20 cellular contexts compared by ENCODE assay signal in genomic region chr7:66379761-66380160, GRCh38.
DNase-seq lines count a peak whose midpoint lies in the region; ATAC-seq, FAIRE-seq and TF ChIP-seq lines count a peak whose summit lies in the region.
"Had no signal": no experiment of that assay in that cellular context is flagged by ENCODE, and none has a peak within 500 bp of the region (broad histone marks: within the 10 kb centered on the region; RNA-seq: fewer than 3 reads in every experiment).

No MANE protein-coding gene starts in this region.

- H3K36me3 ChIP-seq in bronchial epithelial cell (ENCODE audit: control insufficient read depth, insufficient read depth, low read length): peaks cover 2% of the 10 kb centered on the region
- H3K36me3 ChIP-seq: MG63, uterus had no signal

- TF ChIP-seq CTCF in bronchial epithelial cell (IDR thresholded peaks at IDR 0.05; ENCODE audit: insufficient read depth, low read length, severe bottlenecking): no peak

- no peaks in the 10 kb centered on the region for H3K27me3 ChIP-seq in bronchial epithelial cell (ENCODE audit: control insufficient read depth, insufficient read depth, low read length)
- H3K27me3 ChIP-seq: MG63, uterus had no signal

- peak; percentile 53 for DNase-seq in EH (ENCODE audit: low read depth)
- DNase-seq in MV-4-11 (lab: John Stamatoyannopoulos, UW): peak; percentile 30
- peak; percentile 86 for DNase-seq in bronchial epithelial cell (ENCODE audit: low read depth)
- DNase-seq in foreskin melanocyte: peak; percentile 11
- no peak for DNase-seq in posterior cingulate gyrus
- DNase-seq: activated CD4-positive, alpha-beta T cell treated with anti-CD3 and anti-CD28 coated beads, Interleukin-2, amount 50 U/mL, for 4 hours; activated naive CD8-positive, alpha-beta T cell treated with anti-CD3 and anti-CD28 coated beads for 36 hours; activated T-cell treated with anti-CD3 and anti-CD28 coated beads, Interleukin-2, amount 50 U/mL, for 24 hours; Caco-2; caudate nucleus; effector memory CD4-positive, alpha-beta T cell; lower lobe of right lung; MG63; NCI-H2081 treated with DMSO at 0.1 percent for 48 hours; NCI-H526; stimulated activated naive CD8-positive, alpha-beta T cell treated with anti-CD3 and anti-CD28 coated beads, Interleukin-15, amount 100 ng/mL, for 72 hours; uterus had no signal

- intact Hi-C loops in posterior cingulate gyrus (cut with DNase I): no loop called here

- no peak for FAIRE-seq in bronchial epithelial cell (lab: Jason Lieb, UNC)

- H3K4me3 ChIP-seq in bronchial epithelial cell (ENCODE audit: low read depth, low read length): no peak overlapping the region
- H3K4me3 ChIP-seq: lower lobe of right lung, MG63, uterus had no signal

- ATAC-seq in GM18520 (IDR thresholded peaks at IDR 0.05; ENCODE audit: unreplicated experiment) (no peak), HG03039 (IDR thresholded peaks at IDR 0.05; ENCODE audit: unreplicated experiment) (no peak), HG03097 (IDR thresholded peaks at IDR 0.05; ENCODE audit: low FRiP score, unreplicated experiment) (no peak)
- ATAC-seq: lower lobe of right lung; stimulated activated naive CD8-positive, alpha-beta T cell treated with anti-CD3 and anti-CD28 coated beads, Interleukin-15, amount 100 ng/mL, for 72 hours had no signal

Comparison
In these comparisons a context has a peak if more than half of its experiments do, and no peak if none do; other contexts are left out.
1. DNase-seq: peak in EH (single experiment), MV-4-11 (single experiment), bronchial epithelial cell (single experiment) and foreskin melanocyte (single experiment); none in posterior cingulate gyrus (0 of 10).